In genomic region chr9:68996457-68996856, GRCh38 we compare ENCODE assay signal across 1 cellular context.
TF ChIP-seq lines count a peak whose summit lies in the region.

No MANE protein-coding gene starts in this region.

TF ChIP-seq in WTC11, 78 proteins besides CTCF, POLR2A, EP300 and RAD21 (continued from another document):
- TF ChIP-seq PREB (CRISPR knock-in tag; IDR thresholded peaks at IDR 0.05; ENCODE audit: borderline replicate concordance), result no peak
